Comparison of ENCODE assay signal across 11 cellular contexts in the genomic region with DNA sequence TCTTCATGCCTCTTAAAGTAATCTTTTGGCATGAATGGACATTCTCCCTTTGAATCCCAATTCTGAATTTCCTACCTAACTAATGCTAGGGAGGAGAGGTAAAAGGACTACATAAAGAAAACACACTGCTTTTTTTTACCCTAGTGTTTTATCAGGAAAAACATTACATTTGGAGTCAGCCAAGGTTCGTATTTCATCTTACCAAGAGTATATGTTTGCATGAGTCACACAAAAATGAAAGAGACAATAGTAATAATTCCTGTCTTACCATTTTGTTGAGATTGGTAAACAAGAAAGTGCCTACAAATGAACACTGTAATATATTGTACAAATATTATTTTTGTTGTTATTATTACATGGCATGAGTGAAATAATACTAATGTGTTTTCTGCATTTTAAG.
"Had no signal": no experiment of that assay in that cellular context is flagged by ENCODE, and none has a peak within 500 bp of the region (broad histone marks: within the 10 kb centered on the region; RNA-seq: fewer than 3 reads in every experiment).

No MANE protein-coding gene starts in this region.

- H3K27me3 ChIP-seq: body of pancreas, gastroesophageal sphincter, neural progenitor cell, tibial nerve had no signal

- DNase-seq: activated CD4-positive, alpha-beta T cell treated with anti-CD3 and anti-CD28 coated beads for 48 hours; activated naive CD4-positive, alpha-beta T cell treated with anti-CD3 and anti-CD28 coated beads for 36 hours; body of pancreas; right cardiac atrium; T-helper 17 cell had no signal

- ATAC-seq: body of pancreas; gastroesophageal sphincter; right cardiac atrium; stimulated activated effector memory CD8-positive, alpha-beta T cell treated with anti-CD3 and anti-CD28 coated beads, Interleukin-12 subunit alpha, Interleukin-12 subunit beta, amount 100 ng/mL, for 72 hours; T-helper 17 cell; WTC11 had no signal

- H3K4me1 ChIP-seq: body of pancreas, gastroesophageal sphincter, neural progenitor cell, tibial nerve had no signal

- H3K27ac ChIP-seq: body of pancreas, gastroesophageal sphincter, neural progenitor cell, tibial nerve had no signal

- H3K4me3 ChIP-seq: body of pancreas, gastroesophageal sphincter, neural progenitor cell, smooth muscle cell, tibial nerve had no signal

- H3K36me3 ChIP-seq: gastroesophageal sphincter, neural progenitor cell, tibial nerve had no signal
